ENCODE assay signal across 32 cellular contexts in the genomic region with DNA sequence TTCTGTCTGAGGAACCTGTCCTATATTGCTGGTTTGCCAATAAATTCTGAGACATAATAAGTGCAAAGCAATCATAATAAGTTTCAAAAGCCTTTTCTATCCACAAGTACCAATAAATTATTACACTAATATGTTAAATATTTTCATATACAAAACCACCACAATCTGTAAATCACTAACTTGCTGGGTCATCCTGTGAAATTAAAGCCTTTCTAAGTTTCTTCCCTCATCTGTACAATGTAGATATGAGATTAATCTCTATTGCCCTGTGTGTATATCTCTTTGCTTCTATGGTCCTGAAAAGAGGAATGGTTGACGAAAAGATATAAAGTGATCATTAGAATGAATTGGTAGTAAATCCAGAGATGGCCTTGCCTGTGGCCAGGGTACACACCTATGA.
"Had no signal": no experiment of that assay in that cellular context is flagged by ENCODE, and none has a peak within 500 bp of the region (broad histone marks: within the 10 kb centered on the region; RNA-seq: fewer than 3 reads in every experiment).

No MANE protein-coding gene starts in this region.

- H3K9me3 Mint-ChIP-seq: activated B cell treated with CpG ODN at 0.5 μM for 24 hours; activated CD8-positive, alpha-beta T cell treated with anti-CD3 and anti-CD28 coated beads for 36 hours; activated T-cell treated with anti-CD3 and anti-CD28 coated beads, Interleukin-2, amount 50 U/mL, for 4 hours; activated T-helper 17 cell treated with anti-CD3 and anti-CD28 coated beads, Interleukin-2, amount 50 U/mL, for 72 hours; effector memory CD8-positive, alpha-beta T cell; T-helper 2 cell treated with Interferon-gamma antibody and Interleukin-4, amounts not matched to agents 5 μg/mL and 100 μg/mL, for 36 hours had no signal

- ATAC-seq: activated CD4-positive, CD25-positive, alpha-beta regulatory T cell treated with anti-CD3 and anti-CD28 coated beads, Interleukin-2, amount 50 U/mL, for 24 hours; activated CD8-positive, alpha-beta T cell treated with anti-CD3 and anti-CD28 coated beads for 36 hours; activated T-cell treated with anti-CD3 and anti-CD28 coated beads, Interleukin-2, amount 50 U/mL, for 4 hours; activated T-helper 17 cell treated with anti-CD3 and anti-CD28 coated beads, Interleukin-2, amount 50 U/mL, for 72 hours; effector memory CD8-positive, alpha-beta T cell; foreskin keratinocyte; gastrocnemius medialis; heart left ventricle; T-helper 17 cell had no signal

- H3K27me3 Mint-ChIP-seq: activated B cell treated with CpG ODN at 0.5 μM for 24 hours; activated CD8-positive, alpha-beta T cell treated with anti-CD3 and anti-CD28 coated beads for 36 hours; activated naive CD8-positive, alpha-beta T cell; activated T-helper 17 cell treated with anti-CD3 and anti-CD28 coated beads, Interleukin-2, amount 50 U/mL, for 72 hours; effector memory CD8-positive, alpha-beta T cell; T-helper 17 cell had no signal

- H3K4me3 Mint-ChIP-seq: activated B cell treated with CpG ODN at 0.5 μM for 24 hours; activated CD8-positive, alpha-beta T cell treated with anti-CD3 and anti-CD28 coated beads for 36 hours; activated naive CD8-positive, alpha-beta T cell; activated T-cell treated with anti-CD3 and anti-CD28 coated beads, Interleukin-2, amount 50 U/mL, for 4 hours; activated T-helper 17 cell treated with anti-CD3 and anti-CD28 coated beads, Interleukin-2, amount 50 U/mL, for 72 hours; effector memory CD8-positive, alpha-beta T cell; T-helper 17 cell; T-helper 2 cell treated with Interferon-gamma antibody and Interleukin-4, amounts not matched to agents 5 μg/mL and 100 μg/mL, for 36 hours had no signal

- H3K27ac ChIP-seq: brain microvascular endothelial cell, foreskin keratinocyte, gastrocnemius medialis, WERI-Rb-1 had no signal

- H3K27me3 ChIP-seq: brain microvascular endothelial cell, esophagus muscularis mucosa, foreskin keratinocyte, gastrocnemius medialis, heart left ventricle had no signal

- DNase-seq: activated B cell treated with CpG ODN at 0.5 μM for 24 hours; activated CD4-positive, alpha-beta T cell treated with anti-CD3 and anti-CD28 coated beads for 48 hours; activated CD4-positive, alpha-beta T cell treated with anti-CD3 and anti-CD28 coated beads, Interleukin-2, amount 50 U/mL, for 1 hour; activated CD4-positive, alpha-beta T cell treated with anti-CD3 and anti-CD28 coated beads, Interleukin-2, amount 50 U/mL, for 48 hours; activated CD8-positive, alpha-beta memory T cell treated with anti-CD3 and anti-CD28 coated beads for 24 hours; activated CD8-positive, alpha-beta T cell treated with anti-CD3 and anti-CD28 coated beads for 36 hours; activated effector memory CD4-positive, alpha-beta T cell treated with Interleukin-2 at 50 U/mL for 16 hours; activated gamma-delta T cell treated with Interleukin-2 at 50 U/mL for 16 hours; activated naive CD4-positive, alpha-beta T cell treated with anti-CD3 and anti-CD28 coated beads, Interleukin-2, amount 50 U/mL, for 16 hours; activated naive CD4-positive, alpha-beta T cell treated with Interleukin-2 at 50 U/mL for 16 hours; activated T-cell treated with anti-CD3 and anti-CD28 coated beads, Interleukin-2, amount 50 U/mL, for 4 hours; amniotic stem cell; anterior cingulate cortex; brain microvascular endothelial cell; caudate nucleus; cortex of kidney; dermis blood vessel endothelial cell; effector CD4-positive, alpha-beta T cell; effector memory CD8-positive, alpha-beta T cell; erythroblast; foreskin keratinocyte; gastrocnemius medialis; glutamatergic neuron; T-helper 17 cell; T1000; WERI-Rb-1 had no signal

- H3K9me3 ChIP-seq: esophagus muscularis mucosa, gastrocnemius medialis, heart left ventricle had no signal

- H3K4me1 ChIP-seq: foreskin keratinocyte had no signal

- H3K4me3 ChIP-seq: esophagus muscularis mucosa, gastrocnemius medialis, heart left ventricle had no signal

- H3K36me3 ChIP-seq: brain microvascular endothelial cell, esophagus muscularis mucosa, gastrocnemius medialis, heart left ventricle, WERI-Rb-1 had no signal

- H3K27ac Mint-ChIP-seq: activated B cell treated with CpG ODN at 0.5 μM for 24 hours; activated CD8-positive, alpha-beta T cell treated with anti-CD3 and anti-CD28 coated beads for 36 hours; activated naive CD8-positive, alpha-beta T cell; activated T-helper 17 cell treated with anti-CD3 and anti-CD28 coated beads, Interleukin-2, amount 50 U/mL, for 72 hours; effector memory CD8-positive, alpha-beta T cell; T-helper 17 cell; T-helper 2 cell treated with Interferon-gamma antibody and Interleukin-4, amounts not matched to agents 5 μg/mL and 100 μg/mL, for 36 hours had no signal
